ENCODE assay signal across 30 cellular contexts in genomic region chr16:4131621-4132020, GRCh38.
"Had no signal": no experiment of that assay in that cellular context is flagged by ENCODE, and none has a peak within 500 bp of the region (broad histone marks: within the 10 kb centered on the region; RNA-seq: fewer than 3 reads in every experiment).

No MANE protein-coding gene starts in this region.

- H3K4me1 ChIP-seq: esophagus muscularis mucosa, gastrocnemius medialis, heart left ventricle had no signal

- ATAC-seq: activated CD8-positive, alpha-beta T cell treated with anti-CD3 and anti-CD28 coated beads for 36 hours; activated T-cell treated with anti-CD3 and anti-CD28 coated beads, Interleukin-2, amount 50 U/mL, for 4 hours; activated T-helper 17 cell treated with anti-CD3 and anti-CD28 coated beads, Interleukin-2, amount 50 U/mL, for 72 hours; foreskin keratinocyte; gastrocnemius medialis; heart left ventricle; WTC11 had no signal

- H3K9me3 Mint-ChIP-seq: activated CD8-positive, alpha-beta T cell treated with anti-CD3 and anti-CD28 coated beads for 36 hours; activated T-cell treated with anti-CD3 and anti-CD28 coated beads, Interleukin-2, amount 50 U/mL, for 4 hours; activated T-helper 17 cell treated with anti-CD3 and anti-CD28 coated beads, Interleukin-2, amount 50 U/mL, for 72 hours; central memory CD8-positive, alpha-beta T cell; dendritic cell treated with granulocyte-macrophage colony-stimulating factor and Interleukin-4, amounts not matched to agents 40 ng/mL and 50 ng/mL, for 4 days; WTC11 had no signal

- H3K36me3 ChIP-seq: brain microvascular endothelial cell, esophagus muscularis mucosa, gastrocnemius medialis, heart left ventricle had no signal

- H3K4me3 ChIP-seq: coronary artery, dorsolateral prefrontal cortex, esophagus muscularis mucosa, gastrocnemius medialis, heart left ventricle had no signal

- H3K27ac Mint-ChIP-seq: activated CD8-positive, alpha-beta T cell treated with anti-CD3 and anti-CD28 coated beads for 36 hours; activated naive CD8-positive, alpha-beta T cell; activated T-helper 17 cell treated with anti-CD3 and anti-CD28 coated beads, Interleukin-2, amount 50 U/mL, for 72 hours; dendritic cell treated with granulocyte-macrophage colony-stimulating factor and Interleukin-4, amounts not matched to agents 40 ng/mL and 50 ng/mL, for 4 days; WTC11 had no signal

- H3K4me3 Mint-ChIP-seq: activated CD8-positive, alpha-beta T cell treated with anti-CD3 and anti-CD28 coated beads for 36 hours; activated naive CD8-positive, alpha-beta T cell; activated T-cell treated with anti-CD3 and anti-CD28 coated beads, Interleukin-2, amount 50 U/mL, for 4 hours; activated T-helper 17 cell treated with anti-CD3 and anti-CD28 coated beads, Interleukin-2, amount 50 U/mL, for 72 hours; central memory CD8-positive, alpha-beta T cell; dendritic cell treated with granulocyte-macrophage colony-stimulating factor and Interleukin-4, amounts not matched to agents 40 ng/mL and 50 ng/mL, for 4 days; WTC11 had no signal

- DNase-seq: activated CD4-positive, alpha-beta T cell treated with anti-CD3 and anti-CD28 coated beads for 1 hour; activated CD4-positive, alpha-beta T cell treated with anti-CD3 and anti-CD28 coated beads for 4 hours; activated CD4-positive, alpha-beta T cell treated with anti-CD3 and anti-CD28 coated beads, Interleukin-2, amount 50 U/mL, for 1 hour; activated CD4-positive, alpha-beta T cell treated with anti-CD3 and anti-CD28 coated beads, Interleukin-2, amount 50 U/mL, for 48 hours; activated CD8-positive, alpha-beta memory T cell treated with anti-CD3 and anti-CD28 coated beads for 24 hours; activated CD8-positive, alpha-beta T cell treated with anti-CD3 and anti-CD28 coated beads for 36 hours; activated effector memory CD4-positive, alpha-beta T cell treated with Interleukin-2 at 50 U/mL for 16 hours; activated gamma-delta T cell treated with Interleukin-2 at 50 U/mL for 16 hours; activated naive CD4-positive, alpha-beta T cell treated with anti-CD3 and anti-CD28 coated beads, Interleukin-2, amount 50 U/mL, for 16 hours; activated naive CD4-positive, alpha-beta T cell treated with Interleukin-2 at 50 U/mL for 16 hours; activated T-cell treated with anti-CD3 and anti-CD28 coated beads, Interleukin-2, amount 50 U/mL, for 4 hours; amniotic stem cell; anterior cingulate cortex; brain microvascular endothelial cell; dorsolateral prefrontal cortex; effector memory CD4-positive, alpha-beta T cell; erythroblast; foreskin keratinocyte; gastrocnemius medialis; glutamatergic neuron; T-helper 2 cell had no signal

- H3K4me1 Mint-ChIP-seq: central memory CD8-positive, alpha-beta T cell had no signal

- H3K9me3 ChIP-seq: esophagus muscularis mucosa, gastrocnemius medialis, heart left ventricle had no signal

- H3K27me3 ChIP-seq: esophagus muscularis mucosa, foreskin keratinocyte, gastrocnemius medialis, heart left ventricle had no signal

- H3K27ac ChIP-seq: brain microvascular endothelial cell, coronary artery, dorsolateral prefrontal cortex, esophagus muscularis mucosa, foreskin keratinocyte, gastrocnemius medialis, heart left ventricle, VCaP had no signal

- H3K36me3 Mint-ChIP-seq: activated naive CD8-positive, alpha-beta T cell; WTC11 had no signal
